4 cellular contexts compared by ENCODE assay signal in genomic region chr10:84650628-84651027, GRCh38.
TF ChIP-seq lines count a peak whose summit lies in the region.

No MANE protein-coding gene starts in this region.

TF ChIP-seq in A549, 52 proteins besides CTCF, POLR2A, EP300 and RAD21:
- peak; percentile 70 for TF ChIP-seq MAFK (IDR thresholded peaks at IDR 0.05; ENCODE audit: partially characterized antibody)

TF ChIP-seq in IMR-90, 13 proteins besides CTCF, POLR2A, EP300 and RAD21:
- peak; percentile 22; the same call in 1 of the 2 replicates for TF ChIP-seq MAFK (IDR thresholded peaks at IDR 0.05; ENCODE audit: low read depth, low read length)

TF ChIP-seq in K562, 482 proteins besides CTCF, POLR2A, EP300 and RAD21:
- TF ChIP-seq ZNF316 (IDR thresholded peaks at IDR 0.05) (peak; percentile 73), C11orf30 (IDR thresholded peaks at IDR 0.05; ENCODE audit: low read depth) (peak; percentile 36; the same call in 1 of the 2 replicates), MAFG (tag; conservative IDR thresholded peaks at IDR 0.05) (peak; percentile 50; the same call in 1 of the 2 replicates)

TF ChIP-seq in HepG2, 621 proteins besides CTCF, POLR2A, EP300 and RAD21:
- TF ChIP-seq MAFK (conservative IDR thresholded peaks at IDR 0.05 in 1 of 2, IDR thresholded peaks at IDR 0.05 in 1 of 2; ENCODE audit: low read length in 2 of 2) (peak; percentile 58 to 59; a peak in 3 of 4 replicates), MAFF (IDR thresholded peaks at IDR 0.05; ENCODE audit: low read depth, low read length) (peak; percentile 62)
